In the genomic region with DNA sequence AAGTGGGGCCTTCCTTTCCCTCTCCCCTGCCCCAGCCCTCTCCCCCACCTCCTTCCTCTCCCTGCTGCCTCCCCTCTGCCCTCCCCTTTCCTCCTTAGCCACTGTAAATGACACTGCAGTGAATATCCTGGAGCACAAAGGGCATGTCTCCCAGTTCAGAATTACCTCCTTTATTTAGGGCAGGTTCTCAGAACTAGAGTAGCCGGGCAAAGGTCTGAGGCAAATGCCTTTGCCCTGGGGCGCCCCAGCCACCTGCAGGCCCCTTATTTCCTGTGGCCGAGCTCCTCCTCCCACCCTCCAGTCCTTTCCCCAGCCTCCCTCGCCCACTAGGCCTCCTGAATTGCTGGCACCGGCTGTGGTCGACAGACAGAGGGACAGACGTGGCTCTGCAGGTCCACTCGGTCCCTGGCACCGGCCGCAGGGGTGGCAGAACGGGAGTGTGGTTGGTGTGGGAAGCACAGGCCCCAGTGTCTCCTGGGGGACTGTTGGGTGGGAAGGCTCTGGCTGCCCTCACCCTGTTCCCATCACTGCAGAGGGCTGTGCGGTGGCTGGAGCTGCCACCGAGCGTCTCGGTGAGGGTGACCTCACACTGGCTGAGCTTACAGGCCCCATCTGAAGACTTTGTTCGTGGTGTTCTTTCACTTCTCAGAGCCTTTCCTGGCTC, we compare ENCODE assay signal across 1 cellular context. TPM values are rescaled to one million over a fixed set of nuclear protein-coding genes. Genes with fewer than 3 reads are reported as not detected.
"Had no signal": no experiment of that assay in that cellular context is flagged by ENCODE, and none has a peak within 500 bp of the region (broad histone marks: within the 10 kb centered on the region; RNA-seq: fewer than 3 reads in every experiment).

No MANE protein-coding gene starts in this region.

RNA-seq across cellular contexts. Expression of gene CEL, which starts 19.5 kb away (rescaled TPM):
- polyA plus RNA-seq: naive thymus-derived CD8-positive, alpha-beta T cell had no signal
